ENCODE assay signal across 1 cellular context in the genomic region with DNA sequence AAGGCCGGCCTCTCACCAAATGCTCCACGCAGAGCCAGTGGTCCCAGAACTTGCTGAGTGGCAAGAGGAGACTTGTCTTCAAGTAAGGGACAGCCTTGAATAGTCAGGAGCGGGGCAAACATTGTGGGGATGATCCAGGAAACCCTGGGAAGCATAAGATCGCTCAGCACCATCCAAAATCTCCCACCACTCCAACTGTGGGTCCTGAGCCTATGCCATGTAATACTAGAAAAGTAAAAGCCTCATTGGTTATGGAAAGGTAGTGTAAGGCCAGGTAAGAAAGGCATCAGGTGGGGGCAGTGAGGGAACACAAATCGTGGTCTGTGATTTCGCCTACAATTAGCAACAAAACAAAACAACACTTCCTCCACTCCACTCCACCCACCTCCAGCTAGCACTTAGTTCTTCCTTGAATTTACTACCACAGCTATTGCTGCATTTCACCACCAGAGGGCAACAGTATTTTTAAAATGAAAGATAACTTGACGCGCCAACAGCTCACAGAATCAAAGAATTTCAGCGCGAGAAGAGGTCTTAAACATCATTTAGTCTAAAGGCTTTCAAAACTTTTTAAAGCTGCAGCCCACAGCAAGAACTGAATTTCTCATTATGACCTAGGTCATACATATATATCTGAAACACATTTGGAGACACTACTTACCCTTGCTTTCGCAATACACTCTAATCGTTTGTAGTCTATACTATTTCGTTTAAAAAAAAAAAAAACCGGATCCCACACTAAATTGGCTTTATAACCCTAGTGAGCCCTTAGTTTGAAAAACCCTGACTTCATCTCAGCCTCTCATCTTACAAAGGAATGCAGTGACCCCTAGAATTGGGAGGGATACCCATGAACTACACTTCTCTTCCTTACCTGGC.
TF ChIP-seq lines count a peak whose summit lies in the region.

No MANE protein-coding gene starts in this region.

TF ChIP-seq in GM23338, 12 proteins besides CTCF, POLR2A, EP300 and RAD21 (continued from another document):
- TF ChIP-seq, protein P1, sequence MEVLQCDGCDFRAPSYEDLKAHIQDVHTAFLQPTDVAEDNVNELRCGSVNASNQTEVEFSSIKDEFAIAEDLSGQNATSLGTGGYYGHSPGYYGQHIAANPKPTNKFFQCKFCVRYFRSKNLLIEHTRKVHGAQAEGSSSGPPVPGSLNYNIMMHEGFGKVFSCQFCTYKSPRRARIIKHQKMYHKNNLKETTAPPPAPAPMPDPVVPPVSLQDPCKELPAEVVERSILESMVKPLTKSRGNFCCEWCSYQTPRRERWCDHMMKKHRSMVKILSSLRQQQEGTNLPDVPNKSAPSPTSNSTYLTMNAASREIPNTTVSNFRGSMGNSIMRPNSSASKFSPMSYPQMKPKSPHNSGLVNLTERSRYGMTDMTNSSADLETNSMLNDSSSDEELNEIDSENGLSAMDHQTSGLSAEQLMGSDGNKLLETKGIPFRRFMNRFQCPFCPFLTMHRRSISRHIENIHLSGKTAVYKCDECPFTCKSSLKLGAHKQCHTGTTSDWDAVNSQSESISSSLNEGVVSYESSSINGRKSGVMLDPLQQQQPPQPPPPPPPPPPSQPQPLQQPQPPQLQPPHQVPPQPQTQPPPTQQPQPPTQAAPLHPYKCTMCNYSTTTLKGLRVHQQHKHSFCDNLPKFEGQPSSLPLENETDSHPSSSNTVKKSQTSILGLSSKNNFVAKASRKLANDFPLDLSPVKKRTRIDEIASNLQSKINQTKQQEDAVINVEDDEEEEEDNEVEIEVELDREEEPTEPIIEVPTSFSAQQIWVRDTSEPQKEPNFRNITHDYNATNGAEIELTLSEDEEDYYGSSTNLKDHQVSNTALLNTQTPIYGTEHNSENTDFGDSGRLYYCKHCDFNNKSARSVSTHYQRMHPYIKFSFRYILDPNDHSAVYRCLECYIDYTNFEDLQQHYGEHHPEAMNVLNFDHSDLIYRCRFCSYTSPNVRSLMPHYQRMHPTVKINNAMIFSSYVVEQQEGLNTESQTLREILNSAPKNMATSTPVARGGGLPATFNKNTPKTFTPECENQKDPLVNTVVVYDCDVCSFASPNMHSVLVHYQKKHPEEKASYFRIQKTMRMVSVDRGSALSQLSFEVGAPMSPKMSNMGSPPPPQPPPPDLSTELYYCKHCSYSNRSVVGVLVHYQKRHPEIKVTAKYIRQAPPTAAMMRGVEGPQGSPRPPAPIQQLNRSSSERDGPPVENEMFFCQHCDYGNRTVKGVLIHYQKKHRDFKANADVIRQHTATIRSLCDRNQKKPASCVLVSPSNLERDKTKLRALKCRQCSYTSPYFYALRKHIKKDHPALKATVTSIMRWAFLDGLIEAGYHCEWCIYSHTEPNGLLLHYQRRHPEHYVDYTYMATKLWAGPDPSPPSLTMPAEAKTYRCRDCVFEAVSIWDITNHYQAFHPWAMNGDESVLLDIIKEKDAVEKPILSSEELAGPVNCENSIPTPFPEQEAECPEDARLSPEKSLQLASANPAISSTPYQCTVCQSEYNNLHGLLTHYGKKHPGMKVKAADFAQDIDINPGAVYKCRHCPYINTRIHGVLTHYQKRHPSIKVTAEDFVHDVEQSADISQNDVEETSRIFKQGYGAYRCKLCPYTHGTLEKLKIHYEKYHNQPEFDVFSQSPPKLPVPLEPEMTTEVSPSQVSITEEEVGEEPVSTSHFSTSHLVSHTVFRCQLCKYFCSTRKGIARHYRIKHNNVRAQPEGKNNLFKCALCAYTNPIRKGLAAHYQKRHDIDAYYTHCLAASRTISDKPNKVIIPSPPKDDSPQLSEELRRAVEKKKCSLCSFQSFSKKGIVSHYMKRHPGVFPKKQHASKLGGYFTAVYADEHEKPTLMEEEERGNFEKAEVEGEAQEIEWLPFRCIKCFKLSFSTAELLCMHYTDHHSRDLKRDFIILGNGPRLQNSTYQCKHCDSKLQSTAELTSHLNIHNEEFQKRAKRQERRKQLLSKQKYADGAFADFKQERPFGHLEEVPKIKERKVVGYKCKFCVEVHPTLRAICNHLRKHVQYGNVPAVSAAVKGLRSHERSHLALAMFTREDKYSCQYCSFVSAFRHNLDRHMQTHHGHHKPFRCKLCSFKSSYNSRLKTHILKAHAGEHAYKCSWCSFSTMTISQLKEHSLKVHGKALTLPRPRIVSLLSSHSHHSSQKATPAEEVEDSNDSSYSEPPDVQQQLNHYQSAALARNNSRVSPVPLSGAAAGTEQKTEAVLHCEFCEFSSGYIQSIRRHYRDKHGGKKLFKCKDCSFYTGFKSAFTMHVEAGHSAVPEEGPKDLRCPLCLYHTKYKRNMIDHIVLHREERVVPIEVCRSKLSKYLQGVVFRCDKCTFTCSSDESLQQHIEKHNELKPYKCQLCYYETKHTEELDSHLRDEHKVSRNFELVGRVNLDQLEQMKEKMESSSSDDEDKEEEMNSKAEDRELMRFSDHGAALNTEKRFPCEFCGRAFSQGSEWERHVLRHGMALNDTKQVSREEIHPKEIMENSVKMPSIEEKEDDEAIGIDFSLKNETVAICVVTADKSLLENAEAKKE (CRISPR knock-in tag; IDR thresholded peaks at IDR 0.05) = no peak
- TF ChIP-seq JUNB (IDR thresholded peaks at IDR 0.05; ENCODE audit: unreplicated experiment) (no peak), EZH2 (IDR thresholded peaks at IDR 0.05; ENCODE audit: low read depth, unreplicated experiment) (no peak), ZNF114 (CRISPR knock-in tag; IDR thresholded peaks at IDR 0.05) (no peak), CREB1 (CRISPR knock-in tag; IDR thresholded peaks at IDR 0.05; ENCODE audit: low read depth) (no peak)
